1 cellular context compared by ENCODE assay signal in genomic region chr6:43785220-43785752, GRCh38.
TF ChIP-seq lines count a peak whose summit lies in the region.

No MANE protein-coding gene starts in this region.

TF ChIP-seq in K562, 482 proteins besides CTCF, POLR2A, EP300 and RAD21 (continued from another document and continues in another):
- TF ChIP-seq REST (CRISPR knock-in tag; IDR thresholded peaks at IDR 0.05; ENCODE audit: low read depth) (no peak), LEF1 (IDR thresholded peaks at IDR 0.05) (no peak), UBTF (IDR thresholded peaks at IDR 0.05; ENCODE audit: borderline replicate concordance in 1 of 2, low read depth in 2 of 2, low read length in 2 of 2) (peak in 1 of 2 experiments; percentile 37; a peak in 1 of 4 replicates), NR4A1 (CRISPR knock-in tag; IDR thresholded peaks at IDR 0.05) (no peak), NR4A1 (tag; IDR thresholded peaks at IDR 0.05) (no peak), EWSR1 (IDR thresholded peaks at IDR 0.05; ENCODE audit: borderline replicate concordance, low read depth, partially characterized antibody) (no peak), CBFA2T3 (IDR thresholded peaks at IDR 0.05) (no peak), E4F1 (CRISPR knock-in tag; IDR thresholded peaks at IDR 0.05; ENCODE audit: borderline replicate concordance) (no peak), E2F1 (CRISPR knock-in tag; IDR thresholded peaks at IDR 0.05) (no peak), ZHX1 (conservative IDR thresholded peaks at IDR 0.05; ENCODE audit: low read length) (no peak), SIN3B (IDR thresholded peaks at IDR 0.05; ENCODE audit: low read depth) (no peak), ZNF124 (CRISPR knock-in tag; IDR thresholded peaks at IDR 0.05) (no peak), KAT8 (IDR thresholded peaks at IDR 0.05; ENCODE audit: low read depth) (no peak), ZNF592 (IDR thresholded peaks at IDR 0.05) (no peak), TEAD4 (IDR thresholded peaks at IDR 0.05; ENCODE audit: low read length) (no peak), TEAD4 (CRISPR knock-in tag; IDR thresholded peaks at IDR 0.05; ENCODE audit: borderline replicate concordance) (no peak), COPS2 (conservative IDR thresholded peaks at IDR 0.05) (no peak), HNRNPK (IDR thresholded peaks at IDR 0.05; ENCODE audit: low read depth, low read length, poor library complexity, severe bottlenecking) (no peak), MYNN (IDR thresholded peaks at IDR 0.05) (peak; percentile 68; the same call in 1 of the 2 replicates), MYNN (CRISPR knock-in tag; IDR thresholded peaks at IDR 0.05) (no peak), MLX (CRISPR knock-in tag; conservative IDR thresholded peaks at IDR 0.05) (no peak), SMARCE1 (IDR thresholded peaks at IDR 0.05) (no peak), ZNF347 (CRISPR knock-in tag; IDR thresholded peaks at IDR 0.05; ENCODE audit: low read depth) (no peak), POLR2AphosphoS2 (IDR thresholded peaks at IDR 0.05; ENCODE audit: low read length) (peak; percentile 96; the same call in 1 of the 2 replicates), MCM7 (IDR thresholded peaks at IDR 0.05) (no peak), ZNF318 (IDR thresholded peaks at IDR 0.05; ENCODE audit: borderline replicate concordance in 1 of 2, low read depth in 1 of 2) (no peak)
